In the genomic region with DNA sequence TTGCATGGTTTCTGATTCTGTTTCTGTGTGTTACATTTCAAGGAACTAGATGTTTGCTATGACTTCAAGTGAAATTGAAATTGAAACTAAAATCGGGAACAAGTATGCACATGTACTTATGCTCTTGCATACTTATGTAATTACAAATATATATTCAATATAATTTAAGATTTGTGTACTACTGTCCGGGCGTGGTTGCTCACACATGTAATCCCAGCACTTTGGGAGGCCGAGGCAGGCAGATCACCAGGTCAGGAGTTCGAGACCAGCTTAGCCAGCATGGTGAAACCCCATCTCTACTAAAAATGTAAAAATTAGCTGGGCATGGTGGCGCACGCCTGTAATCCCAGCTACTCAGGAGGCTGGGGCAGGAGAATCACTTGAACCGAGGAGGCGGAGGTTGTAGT, we compare ENCODE assay signal across 8 cellular contexts. TPM values are rescaled to one million over a fixed set of nuclear protein-coding genes. Genes with fewer than 3 reads are reported as not detected.
A peak's percentile ranks its signal among the peaks of the same experiment; 100 is the strongest.
DNase-seq lines count a peak whose midpoint lies in the region; ATAC-seq and TF ChIP-seq lines count a peak whose summit lies in the region.
"Not testable (repeated sequence)": the region's sequence is repeated elsewhere in the genome, so short reads cannot be mapped to it uniquely, and the experiment has no call there.

No MANE protein-coding gene starts in this region.

- WGBS in mesenchymal stem cell, result 90% methylated on average over 4 of the region's 9 CpGs
- 46% methylated on average over 9 of the region's 9 CpGs for WGBS in suprapubic skin

- not testable (repeated sequence) for H4K91ac ChIP-seq in mesenchymal stem cell (ENCODE audit: low read length)

- H3K27ac ChIP-seq in duodenal mucosa (ENCODE audit: low read depth, low read length) (peak overlapping the region; percentile 80), suprapubic skin (peak overlapping the region; percentile 3)
- not testable (repeated sequence) for H3K27ac ChIP-seq in mesenchymal stem cell (ENCODE audit: low read length, poor library complexity, severe bottlenecking)

- POLR2A ChIA-PET in activated CD8-positive, alpha-beta T cell treated with anti-CD3 and anti-CD28 coated beads, Interleukin-2, amount 10 ng/mL, durations not matched to agents 7 days and 5 days (lab: Charles Lee), result interaction anchor here (1.6 kb wide), 2 partner anchors 38 to 221 kb away, joined by 5 read pairs; a partner anchor contains a TSS

- not testable (repeated sequence) for H2BK5ac ChIP-seq in mesenchymal stem cell (ENCODE audit: low read depth, low read length, poor library complexity, severe bottlenecking)

- not testable (repeated sequence) for H3K4ac ChIP-seq in mesenchymal stem cell (ENCODE audit: low read depth in 1 of 2, low read length in 2 of 2)

- H2AK5ac ChIP-seq in mesenchymal stem cell (ENCODE audit: low read length, severe bottlenecking), result not testable (repeated sequence)

- not testable (repeated sequence) for H2BK15ac ChIP-seq in mesenchymal stem cell (ENCODE audit: low read depth, poor library complexity, severe bottlenecking)

- H4K8ac ChIP-seq in mesenchymal stem cell (ENCODE audit: low read length), result not testable (repeated sequence)

- H3K18ac ChIP-seq in mesenchymal stem cell (ENCODE audit: low read depth in 1 of 2, low read length in 2 of 2), result not testable (repeated sequence)

- H3K23ac ChIP-seq in mesenchymal stem cell (ENCODE audit: low read length in 2 of 2), result not testable (repeated sequence)

- CTCF ChIA-PET in activated CD8-positive, alpha-beta T cell treated with anti-CD3 and anti-CD28 coated beads, Interleukin-2, amount 10 ng/mL, durations not matched to agents 7 days and 5 days (lab: Charles Lee), result interaction anchor here (1.3 kb wide), 2 partner anchors 13 to 36 kb away, joined by 6 read pairs; no protein-coding TSS in a partner anchor

- not testable (repeated sequence) for H3K14ac ChIP-seq in mesenchymal stem cell (ENCODE audit: low read length in 2 of 2)

- not testable (repeated sequence) for H2AFZ ChIP-seq in mesenchymal stem cell (ENCODE audit: low read depth, low read length)

- peak overlapping the region; percentile 62 for H3K4me3 Mint-ChIP-seq in activated CD8-positive, alpha-beta T cell treated with anti-CD3 and anti-CD28 coated beads, Interleukin-2, amount 10 ng/mL, durations not matched to agents 7 days and 5 days

- H2BK12ac ChIP-seq in mesenchymal stem cell (ENCODE audit: low read length in 2 of 2), result not testable (repeated sequence)

- H3K36me3 ChIP-seq in duodenal mucosa (ENCODE audit: control insufficient read depth in 1 of 2, insufficient read depth in 2 of 2, low read length in 2 of 2); mesenchymal stem cell (ENCODE audit: control insufficient read depth in 1 of 2, insufficient read depth in 2 of 2, low read depth in 1 of 2, low read length in 2 of 2); suprapubic skin: not testable (repeated sequence)

- peak overlapping the region; percentile 84 for H3K27ac Mint-ChIP-seq in activated CD8-positive, alpha-beta T cell treated with anti-CD3 and anti-CD28 coated beads, Interleukin-2, amount 10 ng/mL, durations not matched to agents 7 days and 5 days

- TF ChIP-seq POLR2A in suprapubic skin (IDR thresholded peaks at IDR 0.05), result not testable (repeated sequence)

- H3K4me2 ChIP-seq in mesenchymal stem cell (ENCODE audit: low read length, poor library complexity, severe bottlenecking), result not testable (repeated sequence)

- not testable (repeated sequence) for TF ChIP-seq CTCF in GM12864 (IDR thresholded peaks at IDR 0.05; ENCODE audit: low read depth, low read length, missing control alignments); suprapubic skin (IDR thresholded peaks at IDR 0.05)

- H3K4me1 Mint-ChIP-seq in activated CD8-positive, alpha-beta T cell treated with anti-CD3 and anti-CD28 coated beads, Interleukin-2, amount 10 ng/mL, durations not matched to agents 7 days and 5 days (ENCODE audit: low read depth), result peaks cover 76% of the 10 kb centered on the region

- H3K4me1 ChIP-seq in duodenal mucosa (ENCODE audit: control insufficient read depth in 1 of 2, insufficient read depth in 2 of 2, low read length in 2 of 2) (peaks cover 6 to 16% of the 10 kb centered on the region in 2 donors), suprapubic skin (peaks cover 10% of the 10 kb centered on the region)
- H3K4me1 ChIP-seq in mesenchymal stem cell (ENCODE audit: control insufficient read depth, insufficient read depth, low read depth, low read length), result not testable (repeated sequence)

- H3K79me1 ChIP-seq in mesenchymal stem cell (replicated peaks; ENCODE audit: low read length, poor library complexity, severe bottlenecking), result not testable (repeated sequence)

- ATAC-seq in GM21360 (IDR thresholded peaks at IDR 0.05; ENCODE audit: unreplicated experiment), result peak; percentile 87
- ATAC-seq in HG03064 (IDR thresholded peaks at IDR 0.05; ENCODE audit: low read depth, unreplicated experiment), result peak; percentile 79
- ATAC-seq in activated CD8-positive, alpha-beta T cell treated with anti-CD3 and anti-CD28 coated beads, Interleukin-2, amount 10 ng/mL, durations not matched to agents 7 days and 5 days, result peak; percentile 90

- H3K9ac ChIP-seq in duodenal mucosa (ENCODE audit: low read depth in 1 of 2, low read length in 2 of 2) (peak overlapping the region in 1 of 2 donors; percentile 57), mesenchymal stem cell (ENCODE audit: low read length) (peak overlapping the region; percentile 66)

- H3K27me3 ChIP-seq in duodenal mucosa (ENCODE audit: control insufficient read depth in 1 of 2, insufficient read depth in 2 of 2, low read length in 2 of 2); mesenchymal stem cell (ENCODE audit: control insufficient read depth in 1 of 2, insufficient read depth in 1 of 2, low read length in 2 of 2); suprapubic skin: not testable (repeated sequence)

- not testable (repeated sequence) for TF ChIP-seq EP300 in suprapubic skin (IDR thresholded peaks at IDR 0.05)

- H3K27me3 Mint-ChIP-seq in activated CD8-positive, alpha-beta T cell treated with anti-CD3 and anti-CD28 coated beads, Interleukin-2, amount 10 ng/mL, durations not matched to agents 7 days and 5 days (ENCODE audit: low read depth), result not testable (repeated sequence)

- peak; percentile 75 for DNase-seq in GM12864 (ENCODE audit: low read depth)
- peak; percentile 92 for DNase-seq in MV-4-11 (lab: John Stamatoyannopoulos, UW)
- peak; percentile 42 for DNase-seq in activated CD8-positive, alpha-beta T cell treated with anti-CD3 and anti-CD28 coated beads, Interleukin-2, amount 10 ng/mL, durations not matched to agents 7 days and 5 days
- peak; percentile 35 for DNase-seq in mesenchymal stem cell
- not testable (repeated sequence) for DNase-seq in suprapubic skin (ENCODE audit: low spot score in 2 of 2)

- not testable (repeated sequence) for H3K9me3 Mint-ChIP-seq in activated CD8-positive, alpha-beta T cell treated with anti-CD3 and anti-CD28 coated beads, Interleukin-2, amount 10 ng/mL, durations not matched to agents 7 days and 5 days (ENCODE audit: insufficient read depth)

- not testable (repeated sequence) for H3K9me3 ChIP-seq in duodenal mucosa (ENCODE audit: control insufficient read depth in 1 of 2, low read length in 2 of 2); mesenchymal stem cell (ENCODE audit: control insufficient read depth, low read length); suprapubic skin

- not testable (repeated sequence) for H2BK120ac ChIP-seq in mesenchymal stem cell (ENCODE audit: low read depth, low read length)

- peak overlapping the region; percentile 28; the same call in 1 of the 2 replicates for H3K4me3 ChIP-seq in GM12864 (ENCODE audit: low read depth, low read length)
- peak overlapping the region; percentile 59 for H3K4me3 ChIP-seq in duodenal mucosa (ENCODE audit: low read depth in 1 of 2, low read length in 2 of 2)
- peak overlapping the region in 1 of 2 experiments; percentile 61 for H3K4me3 ChIP-seq in mesenchymal stem cell (ENCODE audit: insufficient read depth in 1 of 2, low read depth in 1 of 2, low read length in 2 of 2)
- peak overlapping the region; percentile 40 for H3K4me3 ChIP-seq in suprapubic skin

- H3K36me3 Mint-ChIP-seq in activated CD8-positive, alpha-beta T cell treated with anti-CD3 and anti-CD28 coated beads, Interleukin-2, amount 10 ng/mL, durations not matched to agents 7 days and 5 days (ENCODE audit: low read depth), result peaks cover 60% of the 10 kb centered on the region

RNA-seq across cellular contexts. Expression of a gene that starts 37.8 kb away (rescaled TPM):
- 10 to 100 TPM; 50.8 to 53.1 TPM for total RNA-seq in activated CD8-positive, alpha-beta T cell treated with anti-CD3 and anti-CD28 coated beads, Interleukin-2, amount 10 ng/mL, durations not matched to agents 7 days and 5 days
- polyA plus RNA-seq in mesenchymal stem cell (2013, experiment 1 of 2), result 1.5 TPM
- 1.4 TPM for polyA plus RNA-seq in mesenchymal stem cell (2013, experiment 2 of 2)
- 10 to 100 TPM in 3 of 4 donors, 1 to 10 TPM in 1; 6.4 to 14.2 (median 11.2) TPM for total RNA-seq in suprapubic skin
